1 cellular context compared by ENCODE assay signal in the genomic region with DNA sequence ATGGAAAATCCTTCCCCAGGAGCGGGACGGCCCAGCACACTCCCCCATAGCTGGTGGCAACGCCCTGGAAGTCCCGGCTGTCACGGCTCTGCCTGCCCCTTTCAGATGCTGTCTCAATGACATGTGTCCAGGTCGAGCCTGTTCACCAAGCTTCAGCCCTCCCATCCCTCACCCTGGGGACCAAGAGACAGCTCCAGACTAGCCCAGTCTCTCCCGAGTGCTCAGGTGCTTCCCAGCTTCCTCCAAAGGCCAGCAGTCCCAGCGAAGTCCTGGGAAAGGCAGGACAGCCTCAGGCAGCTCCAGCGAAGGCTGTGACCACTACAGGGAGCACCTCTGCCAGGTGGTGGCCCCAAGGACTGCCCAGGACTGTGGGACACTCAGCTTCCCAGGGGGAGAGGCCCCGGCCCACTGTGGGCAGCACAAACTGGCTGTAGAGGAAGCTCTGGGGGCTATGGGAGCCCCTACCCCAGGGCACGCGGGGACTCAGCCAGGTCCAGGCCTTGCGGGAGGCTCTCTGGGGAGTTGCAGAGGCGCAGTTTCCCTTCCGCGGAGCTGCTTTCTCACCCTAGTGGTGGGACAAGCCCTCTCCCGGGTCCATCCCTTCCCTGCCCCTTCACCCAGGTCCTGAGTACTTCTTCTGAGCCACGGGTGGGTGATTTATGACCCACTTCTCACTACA.
TF ChIP-seq lines count a peak whose summit lies in the region.

No MANE protein-coding gene starts in this region.

TF ChIP-seq in HepG2, 621 proteins besides CTCF, POLR2A, EP300 and RAD21 (continued from another document):
- TF ChIP-seq BCL6 (CRISPR knock-in tag; IDR thresholded peaks at IDR 0.05) (no peak), ISL2 (CRISPR knock-in tag; IDR thresholded peaks at IDR 0.05) (no peak), SMARCC2 (IDR thresholded peaks at IDR 0.05) (no peak), MEIS2 (CRISPR knock-in tag; IDR thresholded peaks at IDR 0.05) (no peak)
- TF ChIP-seq, protein P1, sequence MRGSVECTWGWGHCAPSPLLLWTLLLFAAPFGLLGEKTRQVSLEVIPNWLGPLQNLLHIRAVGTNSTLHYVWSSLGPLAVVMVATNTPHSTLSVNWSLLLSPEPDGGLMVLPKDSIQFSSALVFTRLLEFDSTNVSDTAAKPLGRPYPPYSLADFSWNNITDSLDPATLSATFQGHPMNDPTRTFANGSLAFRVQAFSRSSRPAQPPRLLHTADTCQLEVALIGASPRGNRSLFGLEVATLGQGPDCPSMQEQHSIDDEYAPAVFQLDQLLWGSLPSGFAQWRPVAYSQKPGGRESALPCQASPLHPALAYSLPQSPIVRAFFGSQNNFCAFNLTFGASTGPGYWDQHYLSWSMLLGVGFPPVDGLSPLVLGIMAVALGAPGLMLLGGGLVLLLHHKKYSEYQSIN (CRISPR knock-in tag; IDR thresholded peaks at IDR 0.05; ENCODE audit: borderline replicate concordance), result no peak
- TF ChIP-seq, protein P2, sequence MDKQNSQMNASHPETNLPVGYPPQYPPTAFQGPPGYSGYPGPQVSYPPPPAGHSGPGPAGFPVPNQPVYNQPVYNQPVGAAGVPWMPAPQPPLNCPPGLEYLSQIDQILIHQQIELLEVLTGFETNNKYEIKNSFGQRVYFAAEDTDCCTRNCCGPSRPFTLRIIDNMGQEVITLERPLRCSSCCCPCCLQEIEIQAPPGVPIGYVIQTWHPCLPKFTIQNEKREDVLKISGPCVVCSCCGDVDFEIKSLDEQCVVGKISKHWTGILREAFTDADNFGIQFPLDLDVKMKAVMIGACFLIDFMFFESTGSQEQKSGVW (CRISPR knock-in tag; IDR thresholded peaks at IDR 0.05; ENCODE audit: borderline replicate concordance), result no peak
- TF ChIP-seq, protein P3, sequence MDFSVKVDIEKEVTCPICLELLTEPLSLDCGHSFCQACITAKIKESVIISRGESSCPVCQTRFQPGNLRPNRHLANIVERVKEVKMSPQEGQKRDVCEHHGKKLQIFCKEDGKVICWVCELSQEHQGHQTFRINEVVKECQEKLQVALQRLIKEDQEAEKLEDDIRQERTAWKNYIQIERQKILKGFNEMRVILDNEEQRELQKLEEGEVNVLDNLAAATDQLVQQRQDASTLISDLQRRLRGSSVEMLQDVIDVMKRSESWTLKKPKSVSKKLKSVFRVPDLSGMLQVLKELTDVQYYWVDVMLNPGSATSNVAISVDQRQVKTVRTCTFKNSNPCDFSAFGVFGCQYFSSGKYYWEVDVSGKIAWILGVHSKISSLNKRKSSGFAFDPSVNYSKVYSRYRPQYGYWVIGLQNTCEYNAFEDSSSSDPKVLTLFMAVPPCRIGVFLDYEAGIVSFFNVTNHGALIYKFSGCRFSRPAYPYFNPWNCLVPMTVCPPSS (IDR thresholded peaks at IDR 0.05), result no peak
